ENCODE assay signal across 30 cellular contexts in the genomic region with DNA sequence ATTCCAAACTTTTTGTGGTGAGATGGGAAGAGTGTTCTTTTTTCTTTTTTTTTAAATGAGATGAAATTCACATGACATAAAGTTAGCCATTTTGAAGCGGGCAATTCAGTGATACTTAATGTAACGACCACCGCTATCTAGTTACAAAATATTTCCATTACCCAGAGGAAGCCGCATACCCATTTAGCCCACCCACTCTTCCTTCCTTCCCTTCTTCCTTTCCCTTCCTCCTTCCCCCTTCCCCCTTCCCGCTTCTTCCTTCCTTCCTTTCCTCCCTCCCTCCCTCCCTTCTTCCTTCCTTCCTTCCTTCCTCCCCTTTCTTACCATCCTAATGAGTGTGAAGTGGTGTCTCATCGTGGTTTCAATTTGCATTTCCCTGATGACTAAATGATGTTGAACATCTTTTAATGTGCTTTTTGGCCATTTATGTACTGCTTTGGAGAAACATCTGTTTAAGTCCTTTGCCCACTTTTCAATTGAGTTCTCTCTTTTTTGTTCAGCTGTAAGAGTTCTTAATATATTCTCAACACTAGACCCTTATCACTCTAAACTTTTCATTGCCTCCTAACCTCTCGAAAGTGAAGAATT.
"Had no signal": no experiment of that assay in that cellular context is flagged by ENCODE, and none has a peak within 500 bp of the region (broad histone marks: within the 10 kb centered on the region; RNA-seq: fewer than 3 reads in every experiment).

No MANE protein-coding gene starts in this region.

- ATAC-seq: activated CD4-positive, CD25-positive, alpha-beta regulatory T cell treated with anti-CD3 and anti-CD28 coated beads, Interleukin-2, amount 50 U/mL, for 24 hours; activated CD8-positive, alpha-beta memory T cell treated with anti-CD3 and anti-CD28 coated beads, Interleukin-2, amount 10 ng/mL, durations not matched to agents 7 days and 5 days; left cardiac atrium; left ventricle myocardium superior; sciatic nerve had no signal

- H3K4me1 ChIP-seq: adrenal gland, stomach, thyroid gland, upper lobe of left lung, vagina had no signal

- DNase-seq: activated CD4-positive, alpha-beta memory T cell treated with anti-CD3 and anti-CD28 coated beads, Interleukin-2, amount 10 ng/mL, durations not matched to agents 7 days and 5 days; activated CD4-positive, alpha-beta T cell treated with anti-CD3 and anti-CD28 coated beads, Interleukin-2, amount 10 ng/mL, durations not matched to agents 24 days and 14 days; activated CD8-positive, alpha-beta memory T cell treated with anti-CD3 and anti-CD28 coated beads, Interleukin-2, amount 10 ng/mL, durations not matched to agents 7 days and 5 days; activated naive CD4-positive, alpha-beta T cell; activated naive CD8-positive, alpha-beta T cell treated with anti-CD3 and anti-CD28 coated beads for 36 hours; activated T-cell treated with anti-CD3 and anti-CD28 coated beads, Interleukin-2, amount 50 U/mL, for 48 hours; adrenal gland; aorta; dorsolateral prefrontal cortex; effector memory CD4-positive, alpha-beta T cell; head of caudate nucleus; hippocampal formation; left cardiac atrium; left ventricle myocardium superior; ovary; stimulated activated CD4-positive, alpha-beta T cell treated with anti-CD3 and anti-CD28 coated beads, Interleukin-12 subunit alpha, Interleukin-12 subunit beta, amount 100 ng/mL, for 4 hours; stimulated activated CD4-positive, alpha-beta T cell treated with anti-CD3 and anti-CD28 coated beads, Interleukin-4, amount 100 ng/mL, for 1 hour; stomach; thyroid gland; upper lobe of left lung; WERI-Rb-1 had no signal

- H3K4me3 ChIP-seq: adrenal gland, cardiac muscle cell, coronary artery, dorsolateral prefrontal cortex, ovary, skin epidermis, stomach, thyroid gland, upper lobe of left lung, vagina had no signal

- H3K9me3 ChIP-seq: adrenal gland, neutrophil, ovary, stomach, thyroid gland, upper lobe of left lung, vagina had no signal

- H3K27ac ChIP-seq: adrenal gland, cardiac muscle cell, coronary artery, dorsolateral prefrontal cortex, neutrophil, ovary, skin epidermis, stomach, thyroid gland, upper lobe of left lung, vagina, WERI-Rb-1 had no signal

- H3K27me3 ChIP-seq: adrenal gland, cardiac muscle cell, dorsolateral prefrontal cortex, neutrophil, ovary, stomach, thyroid gland, upper lobe of left lung, vagina had no signal

- H3K36me3 ChIP-seq: adrenal gland, cardiac muscle cell, neutrophil, ovary, stomach, thyroid gland, upper lobe of left lung, vagina, WERI-Rb-1 had no signal

- FAIRE-seq: keratinocyte, TTC549 had no signal
